Comparison of ENCODE assay signal across 9 cellular contexts in the genomic region with DNA sequence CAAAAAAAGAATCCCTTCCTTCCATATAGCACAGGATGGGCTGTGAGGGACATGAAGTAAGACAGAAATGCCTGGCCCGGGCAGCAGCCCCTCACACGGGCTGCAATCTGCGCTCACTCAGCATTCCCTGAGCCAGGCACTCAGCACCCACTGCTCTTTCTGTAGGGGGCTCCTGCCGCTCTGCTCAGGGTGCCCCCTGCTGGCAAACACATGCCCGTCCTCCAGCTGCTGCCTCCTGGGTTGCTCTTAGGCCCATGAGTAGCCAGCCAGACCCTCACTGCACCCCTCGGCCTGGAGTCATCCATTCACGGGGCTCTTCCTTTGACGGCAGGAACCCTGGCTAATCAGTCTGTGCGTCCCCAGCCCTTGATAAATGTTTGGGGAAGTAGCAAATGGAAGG. TPM values are rescaled to one million over a fixed set of nuclear protein-coding genes. Genes with fewer than 3 reads are reported as not detected.
A peak's percentile ranks its signal among the peaks of the same experiment; 100 is the strongest.
DNase-seq lines count a peak whose midpoint lies in the region; ATAC-seq and TF ChIP-seq lines count a peak whose summit lies in the region.
"Had no signal": no experiment of that assay in that cellular context is flagged by ENCODE, and none has a peak within 500 bp of the region (broad histone marks: within the 10 kb centered on the region; RNA-seq: fewer than 3 reads in every experiment).

No MANE protein-coding gene starts in this region.

- H3K27me3 Mint-ChIP-seq in T-cell: no peaks in the 10 kb centered on the region
- no peaks in the 10 kb centered on the region for H3K27me3 Mint-ChIP-seq in mesothelial cell of epicardium (ENCODE audit: low read depth)

- CTCF ChIA-PET in T-cell (lab: Charles Lee): no interaction called here

- H3K4me3 Mint-ChIP-seq in T-cell (no peak overlapping the region), mesothelial cell of epicardium (no peak overlapping the region)

- TF ChIP-seq CTCF in GM12874 (IDR thresholded peaks at IDR 0.05; ENCODE audit: insufficient read depth, low read depth, low read length) (peak; percentile 92), mesothelial cell of epicardium (IDR thresholded peaks at IDR 0.05; ENCODE audit: unreplicated experiment) (peak; percentile 47)

- POLR2A ChIA-PET in T-cell (lab: Charles Lee): no interaction called here

- peak; percentile 88 for DNase-seq in 8988T
- peak in 22 of 34 experiments; percentile 13 to 50 (median 26) for DNase-seq in T-cell
- peak; percentile 76 for DNase-seq in dermis blood vessel endothelial cell
- peak; percentile 45 to 56 for DNase-seq in mesothelial cell of epicardium (ENCODE audit: low spot score in 2 of 2, unreplicated experiment in 2 of 2)
- no peak for DNase-seq in NCI-H510A (lab: John Stamatoyannopoulos, UW)
- DNase-seq in NCI-H1092 treated with DMSO at 0.1 percent for 48 hours (lab: John Stamatoyannopoulos, UW): no peak

- H3K36me3 Mint-ChIP-seq in T-cell (peaks cover 44% of the 10 kb centered on the region), mesothelial cell of epicardium (peaks cover 22% of the 10 kb centered on the region)

- H3K9me3 Mint-ChIP-seq in T-cell (no peaks in the 10 kb centered on the region), mesothelial cell of epicardium (no peaks in the 10 kb centered on the region)
- H3K9me3 Mint-ChIP-seq: activated naive CD4-positive, alpha-beta T cell treated with anti-CD3 and anti-CD28 coated beads, Interleukin-2, amount 50 U/mL, for 72 hours had no signal

- H3K27ac Mint-ChIP-seq in T-cell (no peak overlapping the region), mesothelial cell of epicardium (no peak overlapping the region)
- H3K27ac Mint-ChIP-seq: activated naive CD4-positive, alpha-beta T cell treated with anti-CD3 and anti-CD28 coated beads, Interleukin-2, amount 50 U/mL, for 72 hours had no signal

- peak; percentile 45 to 75 (median 68) for ATAC-seq in T-cell (replicated peaks in 1 of 4)
- no peak for ATAC-seq in HG02981 (IDR thresholded peaks at IDR 0.05; ENCODE audit: unreplicated experiment)

- H3K4me1 Mint-ChIP-seq in T-cell (peaks cover 4 to 10% (median 9%) of the 10 kb centered on the region in 3 donors), mesothelial cell of epicardium (no peaks in the 10 kb centered on the region)

RNA-seq across cellular contexts. Expression of a gene that starts 6.9 kb away (rescaled TPM):
- total RNA-seq in T-cell: 10 to 100 TPM in 3 of 5 donors, 1 to 10 TPM in 2; 6.5 to 13.3 (median 10.6) TPM
- 11.7 and 14.8 TPM in 2 replicates for total RNA-seq in dermis blood vessel endothelial cell
- 17.4 to 18.1 TPM (median 17.6 TPM) in 3 replicates for total RNA-seq in mesothelial cell of epicardium

RNA-seq across cellular contexts. Expression of a gene that starts 15.1 kb away (rescaled TPM):
- total RNA-seq in T-cell (100 to 1,000 TPM in 3 of 5 donors, 10 to 100 TPM in 2; 50.2 to 128 (median 101) TPM), dermis blood vessel endothelial cell (361 and 465 TPM in 2 replicates), mesothelial cell of epicardium (43.2 to 44.9 TPM (median 44.5 TPM) in 3 replicates)

RNA-seq across cellular contexts. Expression of a gene that starts 25.7 kb away (rescaled TPM):
- total RNA-seq in T-cell: 1 to 10 TPM; 2.0 to 3.2 (median 2.7) TPM
- 1.7 and 1.9 TPM in 2 replicates for total RNA-seq in dermis blood vessel endothelial cell
- 8.0 to 9.9 TPM (median 9.3 TPM) in 3 replicates for total RNA-seq in mesothelial cell of epicardium

RNA-seq across cellular contexts. Expression of a gene that starts 47.1 kb away (rescaled TPM):
- total RNA-seq in T-cell (1 to 10 TPM; 5.6 to 9.0 (median 6.9) TPM), dermis blood vessel endothelial cell (9.9 and 11.1 TPM in 2 replicates), mesothelial cell of epicardium (14.4 to 18.0 TPM (median 15.3 TPM) in 3 replicates)

RNA-seq across cellular contexts. Expression of a gene that starts 50.7 kb away (rescaled TPM):
- total RNA-seq in T-cell (10 to 100 TPM; 17.1 to 38.1 (median 33.8) TPM), dermis blood vessel endothelial cell (29.4 and 38.0 TPM in 2 replicates), mesothelial cell of epicardium (41.3 to 43.5 TPM (median 42.7 TPM) in 3 replicates)

Comparison
In these comparisons a context has a peak if more than half of its experiments do, and no peak if none do; other contexts are left out.
1. DNase-seq: peak in 8988T (single experiment), T-cell (22 of 34), dermis blood vessel endothelial cell (single experiment) and mesothelial cell of epicardium (2 of 2); none in NCI-H510A (single experiment) and NCI-H1092 treated with DMSO at 0.1 percent for 48 hours (single experiment).